8 cellular contexts compared by ENCODE assay signal in the genomic region with DNA sequence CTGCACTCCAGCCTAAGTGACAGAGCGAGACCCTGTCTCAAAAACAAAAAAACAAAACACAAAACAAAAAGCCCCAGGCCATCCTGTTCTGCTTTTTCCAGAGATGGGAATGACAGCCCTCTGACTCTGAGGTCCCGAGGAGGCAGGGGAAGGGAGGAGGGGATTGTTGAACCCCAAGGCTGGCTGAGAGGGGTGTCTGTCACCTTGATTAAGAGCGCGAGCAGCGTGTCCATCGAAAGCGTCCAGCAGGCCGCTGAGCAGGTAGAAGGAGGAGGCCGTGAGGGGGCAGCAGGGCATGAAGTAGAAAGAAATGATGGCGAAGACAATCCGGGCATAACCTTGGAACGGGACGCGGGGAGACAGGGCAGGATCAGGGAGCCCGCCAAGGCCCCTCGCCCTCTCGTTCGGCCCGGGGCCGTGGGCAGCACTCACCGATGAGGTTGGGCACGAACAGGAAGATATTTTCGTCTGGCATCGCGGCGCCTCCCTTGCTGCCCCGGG. TPM values are rescaled to one million over a fixed set of nuclear protein-coding genes. Genes with fewer than 3 reads are reported as not detected.
A peak's percentile ranks its signal among the peaks of the same experiment; 100 is the strongest.
DNase-seq lines count a peak whose midpoint lies in the region; ATAC-seq, FAIRE-seq and TF ChIP-seq lines count a peak whose summit lies in the region.

No MANE protein-coding gene starts in this region.

- peak overlapping the region; percentile 55 for H2AFZ ChIP-seq in ACC112 (ENCODE audit: low read length, unreplicated experiment)

- H3K9me3 ChIP-seq in Panc1 (ENCODE audit: control insufficient read depth, insufficient read depth, low read depth, low read length) (no peaks in the 10 kb centered on the region), endocrine pancreas (ENCODE audit: control insufficient read depth, low read length) (no peaks in the 10 kb centered on the region), mucosa of stomach (ENCODE audit: control insufficient read depth, low read length) (no peaks in the 10 kb centered on the region)

- DNase-seq in GM12892 (ENCODE audit: insufficient read length) (no peak), Panc1 (ENCODE audit: low read depth, low spot score) (no peak), NCI-H2107 treated with DMSO at 0.1 percent for 48 hours (lab: John Stamatoyannopoulos, UW; ENCODE audit: unreplicated experiment) (no peak)
- DNase-seq in stimulated activated CD4-positive, alpha-beta T cell treated with anti-CD3 and anti-CD28 coated beads, Interleukin-1b, Interleukin-23, amount 100 ng/mL, for 48 hours = no peak
- no peak for DNase-seq in NK-92 treated with Interleukin-12 subunit alpha and Interleukin-12 subunit beta, amount 100 ng/mL, for 24 hours (lab: John Stamatoyannopoulos, UW)

- FAIRE-seq in GM12892 (lab: Jason Lieb, UNC) = peak; percentile 58

- peak overlapping the region; percentile 86 for H3K4me3 ChIP-seq in ACC112 (ENCODE audit: low read depth, low read length)
- H3K4me3 ChIP-seq in Panc1 (ENCODE audit: low read depth in 2 of 2, low read length in 2 of 2) = peak overlapping the region; percentile 75 to 81
- peak overlapping the region; percentile 14 for H3K4me3 ChIP-seq in endocrine pancreas (ENCODE audit: control insufficient read depth, insufficient read depth, low read length)
- H3K4me3 ChIP-seq in mucosa of stomach (ENCODE audit: low read length) = peak overlapping the region; percentile 82

- TF ChIP-seq CTCF in Panc1 (IDR thresholded peaks at IDR 0.05) = no peak

- H3K9ac ChIP-seq in endocrine pancreas (ENCODE audit: control insufficient read depth, insufficient read depth, low read length) (peak overlapping the region; percentile 83), mucosa of stomach (ENCODE audit: low read length) (peak overlapping the region; percentile 90)

- H3K4me1 ChIP-seq in ACC112 (ENCODE audit: control insufficient read depth, insufficient read depth, low read length, unreplicated experiment) = peaks cover 8% of the 10 kb centered on the region
- H3K4me1 ChIP-seq in Panc1 (ENCODE audit: control insufficient read depth, insufficient read depth, low read length) = no peaks in the 10 kb centered on the region
- H3K4me1 ChIP-seq in endocrine pancreas (ENCODE audit: control insufficient read depth, insufficient read depth, low read length) = no peaks in the 10 kb centered on the region
- H3K4me1 ChIP-seq in mucosa of stomach (ENCODE audit: control insufficient read depth, insufficient read depth, low read length) = peaks cover 25% of the 10 kb centered on the region

- TF ChIP-seq POLR2A in GM12892 (IDR thresholded peaks at IDR 0.05; ENCODE audit: low read depth, low read length) = no peak

- H3K36me3 ChIP-seq in ACC112 (ENCODE audit: insufficient read depth, low read length) (no peaks in the 10 kb centered on the region; the same call in 1 of the 2 replicates), Panc1 (ENCODE audit: control insufficient read depth, insufficient read depth, low read length) (no peaks in the 10 kb centered on the region), endocrine pancreas (ENCODE audit: control insufficient read depth, insufficient read depth, low read length) (peaks cover 2% of the 10 kb centered on the region), mucosa of stomach (ENCODE audit: control insufficient read depth, insufficient read depth, low read length) (no peaks in the 10 kb centered on the region)

- intact Hi-C loops in Panc1 (cut with micrococcal nuclease; ENCODE audit: unreplicated experiment) = no loop called here

- peak; percentile 35 for ATAC-seq in Panc1

- H3K27me3 ChIP-seq in ACC112 (ENCODE audit: insufficient read depth, low read length) (no peaks in the 10 kb centered on the region), Panc1 (ENCODE audit: control insufficient read depth, insufficient read depth, low read length) (no peaks in the 10 kb centered on the region), endocrine pancreas (ENCODE audit: control insufficient read depth, insufficient read depth, low read length) (no peaks in the 10 kb centered on the region), mucosa of stomach (ENCODE audit: control insufficient read depth, insufficient read depth, low read length) (no peaks in the 10 kb centered on the region)

- H3K27ac ChIP-seq in ACC112 (ENCODE audit: low read depth, low read length) = no peak overlapping the region
- H3K27ac ChIP-seq in Panc1 (ENCODE audit: low read length) = peak overlapping the region; percentile 51

- POLR2A ChIA-PET in Panc1 (lab: Charles Lee) = no interaction called here

- in situ Hi-C loops in Panc1 (cut with HindIII; ENCODE audit: low pct_unique_long_range_greater_than_20kb, low sequenced_read_pairs) = no loop called here

- CTCF ChIA-PET in Panc1 (lab: Charles Lee) = interaction anchor here (0.7 kb wide), 1 partner anchor 170 kb away, joined by 7 read pairs; no protein-coding TSS in a partner anchor

- peaks cover 15% of the 10 kb centered on the region for H3K79me2 ChIP-seq in ACC112 (ENCODE audit: control insufficient read depth, insufficient read depth, low read length, unreplicated experiment)

- no TSS peak for BruUV-seq in Panc1 (replicated peaks; lab: Mats Ljungman, UMichigan)

RNA-seq across cellular contexts. Expression of a gene that starts 0.6 kb away (rescaled TPM):
- polyA plus RNA-seq in GM12892 (2012; ENCODE audit: missing spikeins) = 14.9 TPM
- 71.6 TPM for total RNA-seq in Panc1 (2021; ENCODE audit: unreplicated experiment)
- polyA plus RNA-seq in Panc1 (2012; ENCODE audit: insufficient read length) = 136 TPM

RNA-seq across cellular contexts. Expression of a gene that starts 36.9 kb away (rescaled TPM):
- polyA plus RNA-seq in GM12892 (2012; ENCODE audit: missing spikeins) = not detected
- total RNA-seq in Panc1 (2021; ENCODE audit: unreplicated experiment) = 70.7 TPM
- 123 TPM for polyA plus RNA-seq in Panc1 (2012; ENCODE audit: insufficient read length)

RNA-seq across cellular contexts. Expression of a gene that starts 37.9 kb away (rescaled TPM):
- polyA plus RNA-seq in GM12892 (2012; ENCODE audit: missing spikeins) = 0.40 TPM
- total RNA-seq in Panc1 (2021; ENCODE audit: unreplicated experiment) = 87.0 TPM
- 129 TPM for polyA plus RNA-seq in Panc1 (2012; ENCODE audit: insufficient read length)

RNA-seq across cellular contexts. Expression of a gene that starts 42.2 kb away (rescaled TPM):
- polyA plus RNA-seq in GM12892 (2012; ENCODE audit: missing spikeins) = 53.0 TPM
- 107 TPM for total RNA-seq in Panc1 (2021; ENCODE audit: unreplicated experiment)
- polyA plus RNA-seq in Panc1 (2012; ENCODE audit: insufficient read length) = 210 TPM

RNA-seq across cellular contexts. Expression of a gene that starts 46.5 kb away (rescaled TPM):
- polyA plus RNA-seq in GM12892 (2012; ENCODE audit: missing spikeins) = 8.8 TPM
- total RNA-seq in Panc1 (2021; ENCODE audit: unreplicated experiment) = 42.5 TPM
- polyA plus RNA-seq in Panc1 (2012; ENCODE audit: insufficient read length) = 41.6 TPM

Comparison
In these comparisons a context has a peak if more than half of its experiments do, and no peak if none do; other contexts are left out.
1. H3K4me3 ChIP-seq: peak in every context shown above with its lines; median percentile 86 in ACC112; 82 in mucosa of stomach; 78 in Panc1; 14 in endocrine pancreas.